6 cellular contexts compared by ENCODE assay signal in the genomic region with DNA sequence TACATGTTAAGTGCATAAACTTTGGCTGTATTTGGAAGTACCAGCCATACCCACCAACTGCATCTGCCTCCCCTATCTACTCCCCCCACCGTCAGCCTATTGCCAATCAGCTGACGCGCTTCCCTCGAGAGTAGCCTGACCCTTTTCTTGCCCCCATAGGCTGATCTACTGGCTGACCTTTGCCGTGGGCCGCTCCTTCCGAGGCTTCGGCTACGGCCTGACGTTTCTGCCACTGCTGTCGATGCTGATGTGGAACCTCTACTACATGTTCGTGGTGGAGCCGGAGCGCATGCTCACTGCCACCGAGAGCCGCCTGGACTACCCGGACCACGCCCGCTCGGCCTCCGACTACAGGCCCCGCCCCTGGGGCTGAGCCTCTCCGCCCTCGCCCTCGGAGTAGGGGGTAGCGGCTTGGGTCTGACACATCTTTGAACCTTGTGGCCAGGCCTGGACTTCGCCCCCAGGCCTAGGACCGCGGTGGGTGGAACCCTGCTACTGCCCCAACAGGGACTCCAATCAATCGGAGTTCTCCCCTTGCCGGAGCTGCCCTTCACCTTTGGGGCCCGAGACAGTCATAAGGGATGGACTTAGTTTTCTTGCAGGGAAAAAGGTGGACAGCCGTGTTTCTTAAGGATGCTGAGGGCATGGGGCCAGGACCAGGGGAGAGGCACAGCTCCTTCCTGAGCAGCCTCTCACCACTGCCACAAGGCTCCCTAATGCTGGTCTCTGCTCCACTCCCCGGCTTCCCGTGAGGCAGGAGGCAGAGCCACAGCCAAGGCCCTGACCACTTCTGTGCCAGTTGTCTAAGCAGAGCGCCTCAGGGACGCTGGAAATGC.
DNase-seq lines count a peak whose midpoint lies in the region; TF ChIP-seq lines count a peak whose summit lies in the region.

No MANE protein-coding gene starts in this region.

- peaks cover 19% of the 10 kb centered on the region for H3K4me1 Mint-ChIP-seq in nephron

- no peak for TF ChIP-seq CTCF in epithelial cell of esophagus (IDR thresholded peaks at IDR 0.05; ENCODE audit: insufficient read depth, low read depth, low read length, missing control alignments)
- TF ChIP-seq CTCF in nephron (IDR thresholded peaks at IDR 0.05; ENCODE audit: unreplicated experiment in 3 of 3): no peak

- DNase-seq in ELR (ENCODE audit: low read depth) (peak; percentile 90), NCI-H226 (peak; percentile 79), epithelial cell of esophagus (ENCODE audit: low read depth) (peak; percentile 73), GM19240 (ENCODE audit: insufficient read length, low spot score) (no peak), NCI-H146 treated with DMSO at 0.1 percent for 48 hours (lab: John Stamatoyannopoulos, UW; ENCODE audit: unreplicated experiment) (no peak)

- peaks cover 10% of the 10 kb centered on the region for H3K36me3 Mint-ChIP-seq in nephron (ENCODE audit: low read depth)

- peak overlapping the region; percentile 79 to 91 (median 82) for H3K27ac Mint-ChIP-seq in nephron

- H3K9me3 Mint-ChIP-seq in nephron: no peaks in the 10 kb centered on the region

- H3K4me3 ChIP-seq in epithelial cell of esophagus (ENCODE audit: low read length): peak overlapping the region; percentile 22

- H3K4me3 Mint-ChIP-seq in nephron: peak overlapping the region; percentile 88 to 89 (median 88)

- no peaks in the 10 kb centered on the region for H3K27me3 Mint-ChIP-seq in nephron (ENCODE audit: low read depth)

Comparison
In these comparisons a context has a peak if more than half of its experiments do, and no peak if none do; other contexts are left out.
1. DNase-seq: peak in ELR (single experiment), NCI-H226 (single experiment) and epithelial cell of esophagus (single experiment); none in GM19240 (single experiment) and NCI-H146 treated with DMSO at 0.1 percent for 48 hours (single experiment).